25 cellular contexts compared by ENCODE assay signal in the genomic region with DNA sequence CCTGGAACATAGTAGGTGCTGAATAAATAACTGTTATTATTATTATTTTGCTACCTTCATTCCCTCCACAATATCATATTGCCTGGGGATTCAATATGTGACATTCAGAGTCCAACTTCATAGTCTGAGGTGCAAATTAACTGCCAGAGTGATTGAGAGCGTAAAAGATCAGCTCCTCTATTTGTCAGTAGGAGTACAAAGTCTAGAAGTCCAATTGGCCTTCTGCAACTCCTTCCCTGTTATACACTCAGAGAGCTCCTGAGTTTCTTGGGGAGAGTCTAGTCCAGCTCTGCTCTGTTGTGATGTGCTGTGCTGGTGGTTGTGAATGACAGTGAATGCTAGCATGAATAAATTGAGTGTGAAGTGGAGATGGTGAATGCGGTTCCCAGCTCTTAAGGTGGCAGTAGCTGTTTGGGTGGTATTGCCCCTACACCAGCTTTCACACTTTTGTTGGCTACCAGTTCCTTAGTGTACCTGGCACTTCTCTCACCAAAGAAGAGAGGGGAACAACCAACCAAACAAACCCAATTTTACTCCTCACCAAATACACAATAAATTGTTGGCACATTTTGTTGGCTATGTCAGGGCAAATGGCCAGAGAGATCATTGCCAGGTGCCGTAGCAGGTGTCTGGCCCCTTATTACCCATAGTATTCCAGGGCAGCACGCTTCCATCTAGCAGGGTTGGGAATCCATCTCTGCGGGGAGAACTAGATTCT.
"Had no signal": no experiment of that assay in that cellular context is flagged by ENCODE, and none has a peak within 500 bp of the region (broad histone marks: within the 10 kb centered on the region; RNA-seq: fewer than 3 reads in every experiment).

No MANE protein-coding gene starts in this region.

- H3K27me3 Mint-ChIP-seq: activated naive CD8-positive, alpha-beta T cell; dendritic cell treated with granulocyte-macrophage colony-stimulating factor and Interleukin-4, amounts not matched to agents 40 ng/mL and 50 ng/mL, for 4 days; progenitor cell of endocrine pancreas had no signal

- H3K4me3 Mint-ChIP-seq: activated naive CD8-positive, alpha-beta T cell; activated T-cell treated with anti-CD3 and anti-CD28 coated beads, Interleukin-2, amount 50 U/mL, for 4 hours; dendritic cell treated with granulocyte-macrophage colony-stimulating factor and Interleukin-4, amounts not matched to agents 40 ng/mL and 50 ng/mL, for 4 days; natural killer cell; stimulated activated effector memory CD8-positive, alpha-beta T cell treated with anti-CD3 and anti-CD28 coated beads, Interleukin-12 subunit alpha, Interleukin-12 subunit beta, amount 100 ng/mL, for 72 hours had no signal

- H3K4me3 ChIP-seq: adrenal gland, heart right ventricle, lung, stomach, suprapubic skin, tibial nerve, uterus had no signal

- H3K36me3 ChIP-seq: adrenal gland, heart right ventricle, stomach, suprapubic skin, tibial nerve, uterus had no signal

- ATAC-seq: activated T-cell treated with anti-CD3 and anti-CD28 coated beads, Interleukin-2, amount 50 U/mL, for 4 hours; natural killer cell; stimulated activated effector memory CD8-positive, alpha-beta T cell treated with anti-CD3 and anti-CD28 coated beads, Interleukin-12 subunit alpha, Interleukin-12 subunit beta, amount 100 ng/mL, for 72 hours had no signal

- H3K9me3 Mint-ChIP-seq: activated T-cell treated with anti-CD3 and anti-CD28 coated beads, Interleukin-2, amount 50 U/mL, for 4 hours; dendritic cell treated with granulocyte-macrophage colony-stimulating factor and Interleukin-4, amounts not matched to agents 40 ng/mL and 50 ng/mL, for 4 days; natural killer cell; stimulated activated effector memory CD8-positive, alpha-beta T cell treated with anti-CD3 and anti-CD28 coated beads, Interleukin-12 subunit alpha, Interleukin-12 subunit beta, amount 100 ng/mL, for 72 hours had no signal

- H3K27me3 ChIP-seq: adrenal gland, heart right ventricle, stomach, suprapubic skin, tibial nerve, uterus had no signal

- H3K36me3 Mint-ChIP-seq: activated naive CD8-positive, alpha-beta T cell; natural killer cell; stimulated activated effector memory CD8-positive, alpha-beta T cell treated with anti-CD3 and anti-CD28 coated beads, Interleukin-12 subunit alpha, Interleukin-12 subunit beta, amount 100 ng/mL, for 72 hours had no signal

- FAIRE-seq: bronchial epithelial cell, endometrium had no signal

- H3K27ac ChIP-seq: adrenal gland, heart right ventricle, stomach, tibial nerve had no signal

- H3K9me3 ChIP-seq: adrenal gland, heart right ventricle, stomach, suprapubic skin, tibial nerve, uterus had no signal

- DNase-seq: activated CD4-positive, alpha-beta T cell treated with anti-CD3 and anti-CD28 coated beads for 4 hours; activated CD4-positive, alpha-beta T cell treated with anti-CD3 and anti-CD28 coated beads, Interleukin-2, amount 50 U/mL, for 48 hours; activated CD4-positive, CD25-positive, alpha-beta regulatory T cell; activated CD8-positive, alpha-beta memory T cell treated with anti-CD3 and anti-CD28 coated beads, Interleukin-2, amount 50 U/mL, for 48 hours; activated naive CD4-positive, alpha-beta T cell; activated T-cell treated with anti-CD3 and anti-CD28 coated beads, Interleukin-2, amount 50 U/mL, for 4 hours; adrenal gland; effector CD4-positive, alpha-beta T cell; heart right ventricle; natural killer cell; stimulated activated CD4-positive, alpha-beta T cell treated with anti-CD3 and anti-CD28 coated beads, Interleukin-1b, Interleukin-23, amount 100 ng/mL, for 48 hours; stomach; T-helper 1 cell; T-helper 9 cell; uterus had no signal

- H3K4me1 Mint-ChIP-seq: natural killer cell had no signal

- H3K27ac Mint-ChIP-seq: activated naive CD8-positive, alpha-beta T cell; activated T-helper 2 cell treated with anti-CD3 and anti-CD28 coated beads, Interferon-gamma antibody, Interleukin-2, Interleukin-4, amounts not matched to agents 10 μg/mL and 5 μg/mL and 100 μg/mL, durations not matched to agents 14 hours and 24 hours and 36 hours; dendritic cell treated with granulocyte-macrophage colony-stimulating factor and Interleukin-4, amounts not matched to agents 40 ng/mL and 50 ng/mL, for 4 days; natural killer cell; progenitor cell of endocrine pancreas; stimulated activated effector memory CD8-positive, alpha-beta T cell treated with anti-CD3 and anti-CD28 coated beads, Interleukin-12 subunit alpha, Interleukin-12 subunit beta, amount 100 ng/mL, for 72 hours had no signal
